Comparison of ENCODE assay signal across 24 cellular contexts in genomic region chr12:21634245-21634644, GRCh38. TPM values are rescaled to one million over a fixed set of nuclear protein-coding genes. Genes with fewer than 3 reads are reported as not detected.
DNase-seq lines count a peak whose midpoint lies in the region; ATAC-seq and TF ChIP-seq lines count a peak whose summit lies in the region.
"Had no signal": no experiment of that assay in that cellular context is flagged by ENCODE, and none has a peak within 500 bp of the region (broad histone marks: within the 10 kb centered on the region; RNA-seq: fewer than 3 reads in every experiment).

No MANE protein-coding gene starts in this region.

- H3K27me3 Mint-ChIP-seq in activated naive CD8-positive, alpha-beta T cell, result no peaks in the 10 kb centered on the region
- H3K27me3 Mint-ChIP-seq in activated naive CD8-positive, alpha-beta T cell treated with anti-CD3 and anti-CD28 coated beads, Interleukin-2, amount 50 U/mL, for 24 hours, result no peaks in the 10 kb centered on the region
- H3K27me3 Mint-ChIP-seq in WTC11 (ENCODE audit: low read depth) (no peaks in the 10 kb centered on the region), nephron progenitor cell (ENCODE audit: low read depth, poor library complexity) (no peaks in the 10 kb centered on the region)
- H3K27me3 Mint-ChIP-seq: B cell had no signal

- H3K4me1 ChIP-seq in DND-41 (ENCODE audit: insufficient read depth, low read length) (no peaks in the 10 kb centered on the region), gastrocnemius medialis (no peaks in the 10 kb centered on the region)

- no peak overlapping the region for H3K4me2 ChIP-seq in DND-41 (ENCODE audit: insufficient read depth, low read length)
- H3K4me2 ChIP-seq: KMS-11, SK-N-SH had no signal

- no peaks in the 10 kb centered on the region for H3K27me3 ChIP-seq in DND-41 (ENCODE audit: insufficient read depth, low read length, poor library complexity)
- no peaks in the 10 kb centered on the region for H3K27me3 ChIP-seq in gastrocnemius medialis

- no peaks in the 10 kb centered on the region for H3K9me3 ChIP-seq in DND-41 (ENCODE audit: insufficient read depth, low read length, severe bottlenecking)
- H3K9me3 ChIP-seq in gastrocnemius medialis, result no peaks in the 10 kb centered on the region
- H3K9me3 ChIP-seq: SK-N-SH had no signal

- H3K36me3 ChIP-seq in DND-41 (ENCODE audit: insufficient read depth, low read length) (peaks cover 65% of the 10 kb centered on the region), gastrocnemius medialis (peaks cover 0 to 39% of the 10 kb centered on the region in 2 donors)

- H3K9ac ChIP-seq in DND-41 (ENCODE audit: low read depth, low read length), result no peak overlapping the region
- H3K9ac ChIP-seq: KMS-11, SK-N-SH had no signal

- H3K4me3 ChIP-seq in DND-41 (ENCODE audit: low read depth in 1 of 2, low read length in 2 of 2), result no peak overlapping the region
- H3K4me3 ChIP-seq in gastrocnemius medialis, result no peak overlapping the region

- intact Hi-C loops in gastrocnemius medialis (cut with DNase I; ENCODE audit: low total_unique reads), result no loop called here

- CTCF ChIA-PET in WTC11 (lab: Charles Lee), result no interaction called here

- no peaks in the 10 kb centered on the region for H3K9me3 Mint-ChIP-seq in activated naive CD8-positive, alpha-beta T cell (ENCODE audit: low read depth)
- no peaks in the 10 kb centered on the region for H3K9me3 Mint-ChIP-seq in activated naive CD8-positive, alpha-beta T cell treated with anti-CD3 and anti-CD28 coated beads, Interleukin-2, amount 50 U/mL, for 24 hours
- H3K9me3 Mint-ChIP-seq in WTC11 (no peaks in the 10 kb centered on the region), nephron progenitor cell (no peaks in the 10 kb centered on the region)

- no peak overlapping the region for H3K4me3 Mint-ChIP-seq in activated naive CD8-positive, alpha-beta T cell
- H3K4me3 Mint-ChIP-seq in activated naive CD8-positive, alpha-beta T cell treated with anti-CD3 and anti-CD28 coated beads, Interleukin-2, amount 50 U/mL, for 24 hours, result no peak overlapping the region
- H3K4me3 Mint-ChIP-seq in WTC11, result no peak overlapping the region
- no peak overlapping the region for H3K4me3 Mint-ChIP-seq in nephron progenitor cell
- H3K4me3 Mint-ChIP-seq: B cell, CD14-positive monocyte had no signal

- H2AFZ ChIP-seq in DND-41 (ENCODE audit: low read depth, low read length), result no peak overlapping the region

- POLR2A ChIA-PET in WTC11 (lab: Charles Lee), result interaction anchor here (0.8 kb wide), 1 partner anchor 23 kb away, joined by 3 read pairs; no protein-coding TSS in a partner anchor

- peaks cover 47% of the 10 kb centered on the region for H3K36me3 Mint-ChIP-seq in activated naive CD8-positive, alpha-beta T cell
- peaks cover 65% of the 10 kb centered on the region for H3K36me3 Mint-ChIP-seq in activated naive CD8-positive, alpha-beta T cell treated with anti-CD3 and anti-CD28 coated beads, Interleukin-2, amount 50 U/mL, for 24 hours (ENCODE audit: low read depth)
- H3K36me3 Mint-ChIP-seq in WTC11 (peaks cover 46% of the 10 kb centered on the region), nephron progenitor cell (ENCODE audit: low read depth) (peaks cover 61% of the 10 kb centered on the region)

- peak overlapping the region; percentile 28 for H3K27ac Mint-ChIP-seq in activated naive CD8-positive, alpha-beta T cell
- H3K27ac Mint-ChIP-seq in activated naive CD8-positive, alpha-beta T cell treated with anti-CD3 and anti-CD28 coated beads, Interleukin-2, amount 50 U/mL, for 24 hours, result no peak overlapping the region
- H3K27ac Mint-ChIP-seq in WTC11, result peak overlapping the region; percentile 53; the same call in 1 of the 2 replicates
- H3K27ac Mint-ChIP-seq in nephron progenitor cell, result peak overlapping the region; percentile 71
- H3K27ac Mint-ChIP-seq: B cell had no signal

- TF ChIP-seq POLR2A in gastrocnemius medialis (IDR thresholded peaks at IDR 0.05), result no peak

- ATAC-seq in activated naive CD8-positive, alpha-beta T cell treated with anti-CD3 and anti-CD28 coated beads, Interleukin-2, amount 50 U/mL, for 24 hours, result no peak
- ATAC-seq in DND-41 (ENCODE audit: insufficient read depth, low read depth) (peak; percentile 31; the same call in 1 of the 3 replicates), WTC11 (peak; percentile 59), gastrocnemius medialis (no peak), HG03045 (IDR thresholded peaks at IDR 0.05; ENCODE audit: unreplicated experiment) (no peak)

- in situ Hi-C loops in gastrocnemius medialis (cut with MboI; ENCODE audit: low sequenced_read_pairs in 4 of 4), result no loop called here

- H4K20me1 ChIP-seq in DND-41 (ENCODE audit: insufficient read depth, low read length), result peaks cover 4% of the 10 kb centered on the region; the same call in 1 of the 2 replicates

- no peak overlapping the region for H3K27ac ChIP-seq in DND-41 (ENCODE audit: low read length)
- H3K27ac ChIP-seq in gastrocnemius medialis, result no peak overlapping the region
- H3K27ac ChIP-seq: KMS-11, RWPE1 had no signal

- DNase-seq in activated naive CD8-positive, alpha-beta T cell treated with anti-CD3 and anti-CD28 coated beads, Interleukin-2, amount 50 U/mL, for 24 hours, result no peak
- DNase-seq in DND-41 (no peak), WTC11 (ENCODE audit: low spot score) (no peak), nephron progenitor cell (no peak), gastrocnemius medialis (no peak), D341Med (ENCODE audit: low spot score) (no peak)
- DNase-seq: COR-L47; HCEC 1CT; NCI-H1105; NCI-H146; NCI-H2029; NCI-H226; NCI-H510A treated with DMSO at 0.1 percent for 48 hours; NCI-H774; NK-92 treated with Interleukin-12 subunit alpha and Interleukin-12 subunit beta, amount 100 ng/mL, for 24 hours; SHP77 treated with DMSO at 0.1 percent for 48 hours; SK-N-SH had no signal

- H3K4me1 Mint-ChIP-seq in activated naive CD8-positive, alpha-beta T cell (ENCODE audit: low read depth), result peaks cover 30% of the 10 kb centered on the region
- peaks cover 13% of the 10 kb centered on the region for H3K4me1 Mint-ChIP-seq in activated naive CD8-positive, alpha-beta T cell treated with anti-CD3 and anti-CD28 coated beads, Interleukin-2, amount 50 U/mL, for 24 hours
- H3K4me1 Mint-ChIP-seq in WTC11, result no peaks in the 10 kb centered on the region
- no peaks in the 10 kb centered on the region for H3K4me1 Mint-ChIP-seq in nephron progenitor cell
- H3K4me1 Mint-ChIP-seq: B cell had no signal

- no peak for TF ChIP-seq CTCF in DND-41 (IDR thresholded peaks at IDR 0.05; ENCODE audit: borderline replicate concordance, extremely low read depth, low read length, poor library complexity, severe bottlenecking)
- TF ChIP-seq CTCF in WTC11 (IDR thresholded peaks at IDR 0.05), result no peak
- no peak for TF ChIP-seq CTCF in nephron progenitor cell (IDR thresholded peaks at IDR 0.05)
- no peak for TF ChIP-seq CTCF in gastrocnemius medialis (IDR thresholded peaks at IDR 0.05 in 4 of 5, conservative IDR thresholded peaks at IDR 0.05 in 1 of 5)

- H3K79me2 ChIP-seq in DND-41 (ENCODE audit: insufficient read depth, low read length), result no peaks in the 10 kb centered on the region

TF ChIP-seq in WTC11, 78 proteins besides CTCF, POLR2A, EP300 and RAD21 (continues in another document):
- TF ChIP-seq ZNF532 (CRISPR knock-in tag; IDR thresholded peaks at IDR 0.05; ENCODE audit: borderline replicate concordance), result peak; percentile 60; the same call in 1 of the 2 replicates
- no peak for TF ChIP-seq NFATC4 (CRISPR knock-in tag; IDR thresholded peaks at IDR 0.05)

RNA-seq across cellular contexts. Expression of gene LDHB, which starts 23.4 kb away (rescaled TPM):
- total RNA-seq in WTC11 (2021) (1,504 to 1,616 TPM (median 1,559 TPM) in 3 replicates), gastrocnemius medialis (100 to 1,000 TPM in 2 of 4 donors, 10 to 100 TPM in 2; 76.4 to 229 (median 125) TPM)

RNA-seq across cellular contexts. Expression of gene GYS2, which starts 29.6 kb away (rescaled TPM):
- not detected in 3 replicates for total RNA-seq in WTC11 (2021)
- under 1 TPM in 1 of 4 donors, not detected in 3; 0.11 TPM for total RNA-seq in gastrocnemius medialis
- total RNA-seq: B cell, Daoy had no signal

Comparison
In these comparisons a context has a peak if more than half of its experiments do, and no peak if none do; other contexts are left out.
1. ATAC-seq: peak in DND-41 (single experiment) and WTC11 (single experiment); none in activated naive CD8-positive, alpha-beta T cell treated with anti-CD3 and anti-CD28 coated beads, Interleukin-2, amount 50 U/mL, for 24 hours (single experiment), gastrocnemius medialis (0 of 2) and HG03045 (single experiment).